8 cellular contexts compared by ENCODE assay signal in genomic region chr2:26345284-26345553, GRCh38. TPM values are rescaled to one million over a fixed set of nuclear protein-coding genes. Genes with fewer than 3 reads are reported as not detected.
DNase-seq lines count a peak whose midpoint lies in the region; ATAC-seq, FAIRE-seq and TF ChIP-seq lines count a peak whose summit lies in the region.

No MANE protein-coding gene starts in this region.

- peak; percentile 15 for FAIRE-seq in K562 (lab: Jason Lieb, UNC)

- H3K79me2 ChIP-seq in H9 (ENCODE audit: insufficient read depth, low read length) = peaks cover 11% of the 10 kb centered on the region; the same call in 1 of the 2 replicates
- H3K79me2 ChIP-seq in K562 (ENCODE audit: control insufficient read depth, insufficient read depth, low read length) = peaks cover 67% of the 10 kb centered on the region

- no CpG with 5 or more reads among the region's 9 CpGs for WGBS in H9 (ENCODE audit: extremely low coverage, insufficient read length, low lambda C conversion rate)
- WGBS in K562 (ENCODE audit: insufficient coverage, low coverage, missing lambda C conversion rate) = 1% methylated on average over 9 of the region's 9 CpGs

- no peak overlapping the region for H2BK12ac ChIP-seq in H9 (ENCODE audit: insufficient read length, low read depth, low read length)

- no peak overlapping the region for H3T11ph ChIP-seq in H9 (ENCODE audit: low read length)

- no peak overlapping the region for H4K91ac ChIP-seq in H9 (ENCODE audit: insufficient read length, low read depth, low read length)

- no peaks in the 10 kb centered on the region for H3K9me1 ChIP-seq in K562 (ENCODE audit: control insufficient read depth, insufficient read depth, low read length)

- peak overlapping the region; percentile 55 for H2BK5ac ChIP-seq in H9 (ENCODE audit: insufficient read length, low read length)

- H3K4me1 ChIP-seq in A673 (ENCODE audit: insufficient read depth, low read length, poor library complexity, severe bottlenecking) (peaks cover 33% of the 10 kb centered on the region), H9 (ENCODE audit: insufficient read depth, low read length) (peaks cover 2% of the 10 kb centered on the region), K562 (replicated peaks in 1 of 2; ENCODE audit: control insufficient read depth in 2 of 2, insufficient read depth in 2 of 2, low read length in 2 of 2) (peaks cover 16 to 18% of the 10 kb centered on the region in 2 experiments)

- ATAC-seq in K562 (no peak), GM21723 (IDR thresholded peaks at IDR 0.05; ENCODE audit: unreplicated experiment) (no peak), HG03457 (IDR thresholded peaks at IDR 0.05; ENCODE audit: unreplicated experiment) (no peak)

- H3K23me2 ChIP-seq in H9 (ENCODE audit: insufficient read length, low read depth, low read length, poor library complexity, severe bottlenecking) = peaks cover 13% of the 10 kb centered on the region

- H3K14ac ChIP-seq in H9 (ENCODE audit: insufficient read depth, low read length) = peak overlapping the region; percentile 89

- no peak overlapping the region for H4K5ac ChIP-seq in H9 (ENCODE audit: insufficient read length, low read depth, low read length)

- no peak overlapping the region for H2AK5ac ChIP-seq in H9 (ENCODE audit: insufficient read length, low read length)

- no peak overlapping the region for H2BK120ac ChIP-seq in H9 (ENCODE audit: low read depth, low read length, poor library complexity, severe bottlenecking)

- no peaks in the 10 kb centered on the region for H4K20me1 ChIP-seq in H9 (ENCODE audit: control insufficient read depth, insufficient read depth, insufficient read length)
- no peaks in the 10 kb centered on the region for H4K20me1 ChIP-seq in K562 (replicated peaks; ENCODE audit: control insufficient read depth, insufficient read depth, low read length)

- H3K4me3 ChIP-seq in A673 (ENCODE audit: low read depth, low read length, poor library complexity, severe bottlenecking) = peak overlapping the region; percentile 78
- peak overlapping the region; percentile 86 for H3K4me3 ChIP-seq in K562

- POLR2A ChIA-PET in A673 (lab: Charles Lee; ENCODE audit: low non-redundant PET) (interaction anchor here (0.6 kb wide), 1 partner anchor 280 kb away, joined by 3 read pairs; no protein-coding TSS in a partner anchor), K562 (lab: Yijun Ruan, JAX) (interaction anchor here (0.6 to 5.4 kb wide), 13 partner anchors 9 to 424 kb away, joined by 3 to 64 read pairs (median 4); partner anchors contain the start of genes HADHA and HADHB)

- peak overlapping the region; percentile 82 for H3K18ac ChIP-seq in H9 (ENCODE audit: insufficient read length, low read depth, low read length)

- peak overlapping the region; percentile 84 for H3K27ac ChIP-seq in A673 (ENCODE audit: low read depth, low read length, poor library complexity, severe bottlenecking)
- peak overlapping the region; percentile 68 for H3K27ac ChIP-seq in H9 (ENCODE audit: insufficient read length, low read depth, low read length)
- peak overlapping the region; percentile 97 for H3K27ac ChIP-seq in K562 (ENCODE audit: extremely low read depth, low read depth, low read length)

- H3K4me3 Mint-ChIP-seq in H9 = peak overlapping the region; percentile 97 to 98
- H3K4me3 Mint-ChIP-seq in mesothelial cell of epicardium = peak overlapping the region; percentile 93

- H3K79me1 ChIP-seq in H9 (ENCODE audit: insufficient read depth, low read depth, low read length, poor library complexity, severe bottlenecking) = no peaks in the 10 kb centered on the region

- no peaks in the 10 kb centered on the region for H3K36me3 ChIP-seq in A673 (ENCODE audit: insufficient read depth, low read length, poor library complexity, severe bottlenecking)
- no peaks in the 10 kb centered on the region for H3K36me3 ChIP-seq in K562 (ENCODE audit: control insufficient read depth, insufficient read depth, low read length)

- no peak overlapping the region for H4K8ac ChIP-seq in H9 (replicated peaks; ENCODE audit: insufficient read length, low read depth, low read length)

- H3K36me3 Mint-ChIP-seq in H9 (ENCODE audit: insufficient read depth in 1 of 3, low read depth in 3 of 3) (peaks cover 0 to 7% (median 2%) of the 10 kb centered on the region in 3 experiments; a peak in 3 of 7 replicates), mesothelial cell of epicardium (no peaks in the 10 kb centered on the region)

- intact Hi-C loops in A673 (cut with micrococcal nuclease; ENCODE audit: unreplicated experiment) (no loop called here), K562 (cut with micrococcal nuclease) (loop anchor here (5.0 kb wide), 2 partner anchors 67 to 103 kb away; partner anchors contain the start of genes HADHA and HADHB)

- H3K9me3 Mint-ChIP-seq in H9 (no peaks in the 10 kb centered on the region), mesothelial cell of epicardium (no peaks in the 10 kb centered on the region)

- BruUV-seq in A673 (replicated peaks; lab: Mats Ljungman, UMichigan) (TSS peak; percentile 97), K562 (replicated peaks; lab: Mats Ljungman, UMichigan) (TSS peak; percentile 97)

- H3K27me3 Mint-ChIP-seq in H9 (ENCODE audit: low read depth) (no peaks in the 10 kb centered on the region), mesothelial cell of epicardium (ENCODE audit: low read depth) (no peaks in the 10 kb centered on the region)

- TF ChIP-seq POLR2A in K562 (conservative IDR thresholded peaks at IDR 0.05) = no peak

- H3K9ac ChIP-seq in H9 (ENCODE audit: extremely low read depth, insufficient read length, low read length) = peak overlapping the region; percentile 95
- H3K9ac ChIP-seq in K562 (ENCODE audit: insufficient read depth in 1 of 2, low read depth in 2 of 2, low read length in 2 of 2) = peak overlapping the region; percentile 96 to 99

- no peak for TF ChIP-seq EP300 in K562 (IDR thresholded peaks at IDR 0.05; ENCODE audit: low read length)

- in situ Hi-C loops in K562 (cut with MboI) = no loop called here

- no peak overlapping the region; the same call in 1 of the 2 replicates for H3K4ac ChIP-seq in H9 (ENCODE audit: low read depth, low read length)

- H3K4me1 Mint-ChIP-seq in H9 (peaks cover 28 to 30% of the 10 kb centered on the region in 2 experiments), mesothelial cell of epicardium (peaks cover 28% of the 10 kb centered on the region)

- H2AFZ ChIP-seq in H9 (ENCODE audit: low read length) (no peak overlapping the region), K562 (ENCODE audit: low read depth, low read length) (peak overlapping the region; percentile 56)

- TF ChIP-seq CTCF in A673 (conservative IDR thresholded peaks at IDR 0.05; ENCODE audit: low read depth, low read length) = no peak
- TF ChIP-seq CTCF in H9 (conservative IDR thresholded peaks at IDR 0.05) = no peak
- TF ChIP-seq CTCF in K562 (IDR thresholded peaks at IDR 0.05 in 2 of 3, conservative IDR thresholded peaks at IDR 0.05 in 1 of 3; ENCODE audit: insufficient read depth in 2 of 3, low read depth in 1 of 3, low read length in 3 of 3) = no peak
- no peak for TF ChIP-seq CTCF in mesothelial cell of epicardium (IDR thresholded peaks at IDR 0.05; ENCODE audit: unreplicated experiment)

- no peak overlapping the region for H2BK20ac ChIP-seq in H9 (ENCODE audit: low read depth, low read length, poor library complexity, severe bottlenecking)

- TF ChIP-seq RAD21 in K562 (CRISPR knock-in tag; conservative IDR thresholded peaks at IDR 0.05 in 1 of 2, IDR thresholded peaks at IDR 0.05 in 1 of 2) = no peak

- DNase-seq in A673 (ENCODE audit: low spot score) (no peak), H9 (no peak), K562 (ENCODE audit: extremely low read depth in 1 of 4, low spot score in 3 of 4) (peak in 1 of 4 experiments; percentile 45), mesothelial cell of epicardium (ENCODE audit: low spot score in 2 of 2, unreplicated experiment in 2 of 2) (no peak), AML-193 (lab: John Stamatoyannopoulos, UW) (no peak)
- DNase-seq in activated CD4-positive, alpha-beta T cell treated with anti-CD3 and anti-CD28 coated beads, Interleukin-2, amount 50 U/mL, for 48 hours = no peak

- H2BK15ac ChIP-seq in H9 (ENCODE audit: low read depth, low read length) = no peak overlapping the region

- peak overlapping the region; percentile 99 for H3K27ac Mint-ChIP-seq in H9
- peak overlapping the region; percentile 99 for H3K27ac Mint-ChIP-seq in mesothelial cell of epicardium

- peak overlapping the region; percentile 75 for H3K4me2 ChIP-seq in H9 (ENCODE audit: insufficient read depth, insufficient read length, low read length)
- peak overlapping the region; percentile 98 for H3K4me2 ChIP-seq in K562 (ENCODE audit: insufficient read depth, low read length)

- H3K27me3 ChIP-seq in A673 (replicated peaks; ENCODE audit: insufficient read depth, low read depth, low read length, poor library complexity) (no peaks in the 10 kb centered on the region), H9 (ENCODE audit: insufficient read depth, low read length) (no peaks in the 10 kb centered on the region), K562 (ENCODE audit: control insufficient read depth in 2 of 2, insufficient read depth in 2 of 2, low read length in 2 of 2) (no peaks in the 10 kb centered on the region)

- no peak overlapping the region for H3K23ac ChIP-seq in H9 (ENCODE audit: insufficient read length, low read depth, low read length)

- CTCF ChIA-PET in A673 (lab: Charles Lee) = no interaction called here
- CTCF ChIA-PET in K562 (lab: Yijun Ruan, JAX; ENCODE audit: low intra/inter-chr PET ratio) = no interaction called here

- H3K9me3 ChIP-seq in A673 (ENCODE audit: low read depth, low read length, poor library complexity, severe bottlenecking) = no peaks in the 10 kb centered on the region
- no peaks in the 10 kb centered on the region for H3K9me3 ChIP-seq in H9 (ENCODE audit: control insufficient read depth, low read depth, low read length)
- H3K9me3 ChIP-seq in K562 (replicated peaks; ENCODE audit: control insufficient read depth, insufficient read depth, low read depth, low read length) = no peaks in the 10 kb centered on the region

- H3K56ac ChIP-seq in H9 (ENCODE audit: insufficient read length, low read depth, low read length) = peak overlapping the region; percentile 11

RNA-seq across cellular contexts. Expression of gene SELENOI, which starts 0.7 kb away (rescaled TPM):
- total RNA-seq in A673 (2021) (48.5 and 62.7 TPM in 2 replicates), H9 (2021) (41.9 and 43.4 TPM in 2 replicates), K562 (2014; rRNA removed) (19.9 and 21.1 TPM in 2 replicates), K562 (2014; rRNA removed; fragmentation: Illumina TruSeq; extraction: Trizol) (39.6 and 44.7 TPM in 2 replicates), K562 (2015; rRNA removed; fragmentation: Illumina TruSeq; extraction: Trizol) (24.2 and 26.3 TPM in 2 replicates), K562 (2021) (45.9 and 46.9 TPM in 2 replicates), mesothelial cell of epicardium (28.1 to 32.0 TPM (median 29.1 TPM) in 3 replicates)
- 152 and 196 TPM in 2 replicates for total RNA-seq in K562 (2011; cell fraction: chromatin; rRNA removed; ENCODE audit: low replicate concordance)
- total RNA-seq in K562 (2011; cell fraction: nucleolus; rRNA removed) = 115 and 130 TPM in 2 replicates
- 153 and 187 TPM in 2 replicates for total RNA-seq in K562 (2011; cell fraction: nucleoplasm; rRNA removed)
- polyA plus RNA-seq in K562 (2011; rRNA removed) (21.3 and 31.8 TPM in 2 replicates), K562 (2014; fragmentation: Illumina TruSeq; extraction: Trizol) (21.4 and 24.4 TPM in 2 replicates), K562 (2014; fragmentation: Nextera tagmentation; extraction: Ambion mirVana) (10 to 100 TPM in 1 of 2 experiments, 1 to 10 TPM in 1; 9.6 to 10.6 TPM), K562 (2014; rRNA removed) (15.2 and 19.4 TPM in 2 replicates)
- polyA plus RNA-seq in K562 (2011; cell fraction: cytosol; rRNA removed) = 17.0 and 17.3 TPM in 2 replicates
- 23.0 and 23.7 TPM in 2 replicates for polyA plus RNA-seq in K562 (2011; cell fraction: nucleus; rRNA removed)
- polyA plus RNA-seq in K562 (2012) = 8.4 and 19.4 TPM in 2 replicates
- 122 and 160 TPM in 2 replicates for polyA minus RNA-seq in K562 (2011; rRNA and poly(A)+ RNA removed)
- 19.4 and 27.8 TPM in 2 replicates for polyA minus RNA-seq in K562 (2011; cell fraction: cytosol; rRNA and poly(A)+ RNA removed)
- 58.4 and 70.4 TPM in 2 replicates for polyA minus RNA-seq in K562 (2011; cell fraction: nucleus; rRNA and poly(A)+ RNA removed)

RNA-seq across cellular contexts. Expression of gene ADGRF3, which starts 1.4 kb away (rescaled TPM):
- total RNA-seq in A673 (2021) = 0.39 and 1.1 TPM in 2 replicates
- 0.09 and 0.29 TPM in 2 replicates for total RNA-seq in H9 (2021)
- 0.11 and 0.58 TPM in 2 replicates for total RNA-seq in K562 (2011; cell fraction: chromatin; rRNA removed; ENCODE audit: low replicate concordance)
- 0.13 and 0.50 TPM in 2 replicates for total RNA-seq in K562 (2011; cell fraction: nucleolus; rRNA removed)
- 0.37 and 0.61 TPM in 2 replicates for total RNA-seq in K562 (2011; cell fraction: nucleoplasm; rRNA removed)
- total RNA-seq in K562 (2014; rRNA removed) = not detected in 2 replicates
- total RNA-seq in K562 (2014; rRNA removed; fragmentation: Illumina TruSeq; extraction: Trizol) = 0.07 TPM in 1 of 2 replicates, not detected in the other
- 0.18 TPM in 1 of 2 replicates, not detected in the other for total RNA-seq in K562 (2015; rRNA removed; fragmentation: Illumina TruSeq; extraction: Trizol)
- 0.09 and 0.16 TPM in 2 replicates for total RNA-seq in K562 (2021)
- 0.04 and 0.09 TPM in 2 replicates for polyA plus RNA-seq in K562 (2011; rRNA removed)
- 0.10 and 0.13 TPM in 2 replicates for polyA plus RNA-seq in K562 (2011; cell fraction: cytosol; rRNA removed)
- 0.58 and 0.82 TPM in 2 replicates for polyA plus RNA-seq in K562 (2011; cell fraction: nucleus; rRNA removed)
- 0.28 and 0.46 TPM in 2 replicates for polyA plus RNA-seq in K562 (2012)
- 0.06 and 0.16 TPM in 2 replicates for polyA plus RNA-seq in K562 (2014; fragmentation: Illumina TruSeq; extraction: Trizol)
- polyA plus RNA-seq in K562 (2014; fragmentation: Nextera tagmentation; extraction: Ambion mirVana) = under 1 TPM in 1 of 2 experiments, not detected in 1; 0.24 TPM
- polyA plus RNA-seq in K562 (2014; rRNA removed) = 0.27 and 0.54 TPM in 2 replicates
- polyA minus RNA-seq in K562 (2011; rRNA and poly(A)+ RNA removed) = not detected in 2 replicates
- polyA minus RNA-seq in K562 (2011; cell fraction: cytosol; rRNA and poly(A)+ RNA removed) = not detected in 2 replicates
- 0.13 and 2.4 TPM in 2 replicates for polyA minus RNA-seq in K562 (2011; cell fraction: nucleus; rRNA and poly(A)+ RNA removed)
- 0.20 to 0.83 TPM (median 0.22 TPM) in 3 replicates for total RNA-seq in mesothelial cell of epicardium

RNA-seq across cellular contexts. Expression of gene DRC1, which starts 56.5 kb away (rescaled TPM):
- total RNA-seq in A673 (2021) (not detected in 2 replicates), H9 (2021) (0.20 TPM in 1 of 2 replicates, not detected in the other), K562 (2014; rRNA removed) (not detected in 2 replicates), K562 (2014; rRNA removed; fragmentation: Illumina TruSeq; extraction: Trizol) (0.07 TPM in 1 of 2 replicates, not detected in the other), K562 (2015; rRNA removed; fragmentation: Illumina TruSeq; extraction: Trizol) (not detected in 2 replicates), K562 (2021) (not detected in 2 replicates), mesothelial cell of epicardium (0.18 to 0.59 TPM (median 0.22 TPM) in 3 replicates)
- 0.35 TPM in 1 of 2 replicates, not detected in the other for total RNA-seq in K562 (2011; cell fraction: chromatin; rRNA removed; ENCODE audit: low replicate concordance)
- not detected in 2 replicates for total RNA-seq in K562 (2011; cell fraction: nucleolus; rRNA removed)
- total RNA-seq in K562 (2011; cell fraction: nucleoplasm; rRNA removed) = not detected in 2 replicates
- polyA plus RNA-seq in K562 (2011; rRNA removed) (0.10 TPM in 1 of 2 replicates, not detected in the other), K562 (2014; fragmentation: Illumina TruSeq; extraction: Trizol) (0.06 TPM in 1 of 2 replicates, not detected in the other), K562 (2014; fragmentation: Nextera tagmentation; extraction: Ambion mirVana) (not detected), K562 (2014; rRNA removed) (not detected in 2 replicates)
- not detected in 2 replicates for polyA plus RNA-seq in K562 (2011; cell fraction: cytosol; rRNA removed)
- polyA plus RNA-seq in K562 (2011; cell fraction: nucleus; rRNA removed) = 0.18 TPM in 1 of 2 replicates, not detected in the other
- polyA plus RNA-seq in K562 (2012) = not detected in 2 replicates
- polyA minus RNA-seq in K562 (2011; rRNA and poly(A)+ RNA removed) = not detected in 2 replicates
- not detected in 2 replicates for polyA minus RNA-seq in K562 (2011; cell fraction: cytosol; rRNA and poly(A)+ RNA removed)
- not detected in 2 replicates for polyA minus RNA-seq in K562 (2011; cell fraction: nucleus; rRNA and poly(A)+ RNA removed)
